ENCODE assay signal across 20 cellular contexts in the genomic region with DNA sequence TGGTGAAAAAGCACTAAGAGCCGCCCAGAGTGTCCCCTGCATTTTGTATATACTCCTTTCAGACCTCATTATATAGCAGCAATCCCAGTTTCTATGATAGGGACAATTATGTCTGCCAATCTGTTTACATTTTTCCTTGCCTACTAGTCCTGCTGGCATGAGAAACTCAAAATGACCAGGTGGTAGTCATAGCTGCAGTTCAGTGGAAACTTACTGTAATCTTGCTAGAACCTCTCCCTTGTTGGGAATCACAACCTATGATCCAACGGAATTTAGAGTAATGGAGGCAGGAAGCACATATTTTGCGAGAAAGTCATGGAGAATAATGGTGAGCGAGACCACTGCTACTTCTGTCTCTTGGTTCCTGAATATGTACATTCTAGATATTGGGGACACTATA. TPM values are rescaled to one million over a fixed set of nuclear protein-coding genes. Genes with fewer than 3 reads are reported as not detected.
A peak's percentile ranks its signal among the peaks of the same experiment; 100 is the strongest.
DNase-seq lines count a peak whose midpoint lies in the region; FAIRE-seq and TF ChIP-seq lines count a peak whose summit lies in the region.
"Had no signal": no experiment of that assay in that cellular context is flagged by ENCODE, and none has a peak within 500 bp of the region (broad histone marks: within the 10 kb centered on the region; RNA-seq: fewer than 3 reads in every experiment).

No MANE protein-coding gene starts in this region.

- H2BK15ac ChIP-seq in mesenchymal stem cell (ENCODE audit: low read depth, poor library complexity, severe bottlenecking): no peak overlapping the region

- peak; percentile 41 for DNase-seq in EL
- DNase-seq in HFFc6: peak; percentile 59
- peak; percentile 21 for DNase-seq in NCI-H69 (lab: John Stamatoyannopoulos, UW)
- peak; percentile 10 for DNase-seq in mesenchymal stem cell
- no peak for DNase-seq in GM12892 (ENCODE audit: insufficient read length)
- DNase-seq in NCI-H345 treated with DMSO at 0.1 percent for 48 hours (lab: John Stamatoyannopoulos, UW; ENCODE audit: unreplicated experiment): no peak
- DNase-seq in Calu3: no peak
- DNase-seq: CD4-positive, CD25-positive, alpha-beta regulatory T cell; COR-L47; NCI-H1048; NCI-H1436 treated with DMSO at 0.1 percent for 48 hours; NCI-H2029; NCI-H774; RPMI8226; SHP77 treated with DMSO at 0.1 percent for 48 hours; T-helper 1 cell; T-helper 9 cell had no signal

- H2AFZ ChIP-seq in mesenchymal stem cell (ENCODE audit: low read depth, low read length): no peak overlapping the region
- H2AFZ ChIP-seq: GM23338 had no signal

- no peak for TF ChIP-seq POLR2A in GM12892 (IDR thresholded peaks at IDR 0.05; ENCODE audit: low read depth, low read length)

- H3K27ac ChIP-seq in mesenchymal stem cell (ENCODE audit: low read length, poor library complexity, severe bottlenecking): no peak overlapping the region
- H3K27ac ChIP-seq: KMS-11 had no signal

- no peaks in the 10 kb centered on the region for H3K9me3 ChIP-seq in mesenchymal stem cell (ENCODE audit: control insufficient read depth, low read length)

- intact Hi-C loops in Calu3 (cut with micrococcal nuclease; ENCODE audit: unreplicated experiment): no loop called here

- no peak overlapping the region for H3K18ac ChIP-seq in mesenchymal stem cell (ENCODE audit: low read depth in 1 of 2, low read length in 2 of 2)

- H3K36me3 ChIP-seq in mesenchymal stem cell (ENCODE audit: control insufficient read depth in 1 of 2, insufficient read depth in 2 of 2, low read depth in 1 of 2, low read length in 2 of 2): no peaks in the 10 kb centered on the region

- H3K9me3 Mint-ChIP-seq in HFFc6 (no peaks in the 10 kb centered on the region), Calu3 (ENCODE audit: low read depth, unreplicated experiment) (no peaks in the 10 kb centered on the region)
- H3K9me3 Mint-ChIP-seq: CD4-positive, CD25-positive, alpha-beta regulatory T cell; GM23338 had no signal

- H2BK120ac ChIP-seq in mesenchymal stem cell (ENCODE audit: low read depth, low read length): no peak overlapping the region

- peaks cover 2% of the 10 kb centered on the region for H3K4me1 ChIP-seq in mesenchymal stem cell (ENCODE audit: control insufficient read depth, insufficient read depth, low read depth, low read length)

- TF ChIP-seq CTCF in HFFc6 (IDR thresholded peaks at IDR 0.05): no peak
- TF ChIP-seq CTCF in Calu3 (IDR thresholded peaks at IDR 0.05; ENCODE audit: unreplicated experiment): no peak

- WGBS in mesenchymal stem cell: 95% methylated on average over 4 of the region's 4 CpGs

- no peaks in the 10 kb centered on the region for H3K79me1 ChIP-seq in mesenchymal stem cell (replicated peaks; ENCODE audit: low read length, poor library complexity, severe bottlenecking)

- H4K91ac ChIP-seq in mesenchymal stem cell (ENCODE audit: low read length): no peak overlapping the region

- no peak overlapping the region for H3K9ac ChIP-seq in mesenchymal stem cell (ENCODE audit: low read length)
- H3K9ac ChIP-seq: KMS-11 had no signal

- CTCF ChIA-PET in Calu3 (lab: Charles Lee): no interaction called here

- no TSS peak for BruUV-seq in Calu3 (replicated peaks; lab: Mats Ljungman, UMichigan)

- no peak overlapping the region for H3K4ac ChIP-seq in mesenchymal stem cell (ENCODE audit: low read depth in 1 of 2, low read length in 2 of 2)

- no peak overlapping the region for H3K4me3 Mint-ChIP-seq in HFFc6
- H3K4me3 Mint-ChIP-seq in Calu3 (ENCODE audit: low read depth, unreplicated experiment): no peak overlapping the region
- H3K4me3 Mint-ChIP-seq: B cell; CD4-positive, CD25-positive, alpha-beta regulatory T cell; GM23338 had no signal

- no peak overlapping the region for H4K8ac ChIP-seq in mesenchymal stem cell (ENCODE audit: low read length)

- no peak for FAIRE-seq in GM12892 (lab: Jason Lieb, UNC)

- H3K27me3 Mint-ChIP-seq in HFFc6 (ENCODE audit: insufficient read depth): no peaks in the 10 kb centered on the region; the same call in 1 of the 2 replicates
- no peaks in the 10 kb centered on the region for H3K27me3 Mint-ChIP-seq in Calu3 (ENCODE audit: unreplicated experiment)
- H3K27me3 Mint-ChIP-seq: CD4-positive, CD25-positive, alpha-beta regulatory T cell had no signal

- H3K23ac ChIP-seq in mesenchymal stem cell (ENCODE audit: low read length in 2 of 2): no peak overlapping the region

- no peak overlapping the region for H2BK5ac ChIP-seq in mesenchymal stem cell (ENCODE audit: low read depth, low read length, poor library complexity, severe bottlenecking)

- H3K4me3 ChIP-seq in mesenchymal stem cell (ENCODE audit: insufficient read depth in 1 of 2, low read depth in 1 of 2, low read length in 2 of 2): no peak overlapping the region
- H3K4me3 ChIP-seq: GM23338 had no signal

- H2BK12ac ChIP-seq in mesenchymal stem cell (ENCODE audit: low read length in 2 of 2): no peak overlapping the region

- H3K36me3 Mint-ChIP-seq in HFFc6 (ENCODE audit: low read depth): no peaks in the 10 kb centered on the region
- no peaks in the 10 kb centered on the region for H3K36me3 Mint-ChIP-seq in Calu3 (ENCODE audit: insufficient read depth, unreplicated experiment)

- H3K27ac Mint-ChIP-seq in HFFc6: peak overlapping the region; percentile 19
- no peak overlapping the region for H3K27ac Mint-ChIP-seq in Calu3 (ENCODE audit: unreplicated experiment)
- H3K27ac Mint-ChIP-seq: B cell; CD4-positive, CD25-positive, alpha-beta regulatory T cell; GM23338 had no signal

- H3K4me2 ChIP-seq in mesenchymal stem cell (ENCODE audit: low read length, poor library complexity, severe bottlenecking): no peak overlapping the region
- H3K4me2 ChIP-seq: GM23338, KMS-11 had no signal

- H3K27me3 ChIP-seq in mesenchymal stem cell (ENCODE audit: control insufficient read depth in 1 of 2, insufficient read depth in 1 of 2, low read length in 2 of 2): no peaks in the 10 kb centered on the region

- no peak overlapping the region for H3K14ac ChIP-seq in mesenchymal stem cell (ENCODE audit: low read length in 2 of 2)

- H3K4me1 Mint-ChIP-seq in HFFc6 (ENCODE audit: low read depth): peaks cover 23% of the 10 kb centered on the region
- H3K4me1 Mint-ChIP-seq in Calu3 (ENCODE audit: low read depth, unreplicated experiment): no peaks in the 10 kb centered on the region
- H3K4me1 Mint-ChIP-seq: B cell had no signal

- H2AK5ac ChIP-seq in mesenchymal stem cell (ENCODE audit: low read length, severe bottlenecking): no peak overlapping the region

RNA-seq across cellular contexts. Expression of a gene that starts 28.6 kb away (rescaled TPM):
- total RNA-seq in HFFc6 (2021; fragmentation: NEBNext Ultra II Directional; extraction: Animal tissue kit (Norgen Biotek cat#: 25700)): under 1 TPM; 0.35 to 0.62 (median 0.52) TPM
- polyA plus RNA-seq in mesenchymal stem cell (2013, experiment 1 of 2): 1.1 TPM
- polyA plus RNA-seq in mesenchymal stem cell (2013, experiment 2 of 2): 1.3 TPM
- polyA plus RNA-seq in GM12892 (2012; ENCODE audit: missing spikeins): 0.17 TPM
- 2.2 and 2.4 TPM in 2 replicates for total RNA-seq in Calu3 (2022)

Comparison
In these comparisons a context has a peak if more than half of its experiments do, and no peak if none do; other contexts are left out.
1. DNase-seq: peak in EL (single experiment), HFFc6 (single experiment), NCI-H69 (single experiment) and mesenchymal stem cell (single experiment); none in GM12892 (single experiment), NCI-H345 treated with DMSO at 0.1 percent for 48 hours (single experiment) and Calu3 (single experiment).